Comparison of ENCODE assay signal across 1 cellular context in the genomic region with DNA sequence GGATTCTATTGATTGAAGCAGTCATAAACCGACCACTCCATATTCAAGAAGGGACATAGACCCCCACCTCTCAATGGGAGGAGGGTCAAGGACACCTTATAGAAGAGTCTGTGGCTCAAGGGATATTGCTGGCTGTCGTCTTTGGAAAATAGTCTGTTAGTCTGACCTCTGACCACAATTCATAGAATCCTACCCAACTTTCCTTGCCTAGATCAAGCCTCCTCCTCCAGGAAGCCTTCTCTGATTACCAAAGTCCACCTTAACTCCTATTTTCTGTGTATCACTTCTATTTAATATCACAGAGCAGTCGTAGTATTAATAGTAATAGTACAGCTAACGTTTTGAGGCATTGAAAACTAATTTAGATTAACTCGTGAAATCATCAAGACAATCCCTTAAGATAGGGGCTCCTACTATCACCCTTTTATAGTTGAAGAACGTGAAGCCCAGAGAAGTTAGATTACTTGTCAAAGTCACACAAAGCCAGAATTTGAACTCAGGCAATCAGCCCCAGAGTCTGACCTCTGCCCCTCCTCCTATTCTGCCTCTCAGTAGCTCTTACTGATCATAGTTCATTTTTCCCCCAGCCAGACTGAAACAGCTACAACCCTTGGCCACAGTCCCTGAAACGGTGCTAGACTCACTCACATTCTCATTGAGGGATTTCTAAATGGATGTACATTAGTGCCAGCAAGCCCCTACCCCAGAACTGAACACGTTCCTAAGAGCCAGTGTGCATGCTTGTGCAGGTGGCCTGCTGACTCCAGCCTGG.
TF ChIP-seq lines count a peak whose summit lies in the region.

No MANE protein-coding gene starts in this region.

TF ChIP-seq in liver, 16 proteins besides CTCF, POLR2A, EP300 and RAD21 (continued from another document):
- TF ChIP-seq, protein P1, sequence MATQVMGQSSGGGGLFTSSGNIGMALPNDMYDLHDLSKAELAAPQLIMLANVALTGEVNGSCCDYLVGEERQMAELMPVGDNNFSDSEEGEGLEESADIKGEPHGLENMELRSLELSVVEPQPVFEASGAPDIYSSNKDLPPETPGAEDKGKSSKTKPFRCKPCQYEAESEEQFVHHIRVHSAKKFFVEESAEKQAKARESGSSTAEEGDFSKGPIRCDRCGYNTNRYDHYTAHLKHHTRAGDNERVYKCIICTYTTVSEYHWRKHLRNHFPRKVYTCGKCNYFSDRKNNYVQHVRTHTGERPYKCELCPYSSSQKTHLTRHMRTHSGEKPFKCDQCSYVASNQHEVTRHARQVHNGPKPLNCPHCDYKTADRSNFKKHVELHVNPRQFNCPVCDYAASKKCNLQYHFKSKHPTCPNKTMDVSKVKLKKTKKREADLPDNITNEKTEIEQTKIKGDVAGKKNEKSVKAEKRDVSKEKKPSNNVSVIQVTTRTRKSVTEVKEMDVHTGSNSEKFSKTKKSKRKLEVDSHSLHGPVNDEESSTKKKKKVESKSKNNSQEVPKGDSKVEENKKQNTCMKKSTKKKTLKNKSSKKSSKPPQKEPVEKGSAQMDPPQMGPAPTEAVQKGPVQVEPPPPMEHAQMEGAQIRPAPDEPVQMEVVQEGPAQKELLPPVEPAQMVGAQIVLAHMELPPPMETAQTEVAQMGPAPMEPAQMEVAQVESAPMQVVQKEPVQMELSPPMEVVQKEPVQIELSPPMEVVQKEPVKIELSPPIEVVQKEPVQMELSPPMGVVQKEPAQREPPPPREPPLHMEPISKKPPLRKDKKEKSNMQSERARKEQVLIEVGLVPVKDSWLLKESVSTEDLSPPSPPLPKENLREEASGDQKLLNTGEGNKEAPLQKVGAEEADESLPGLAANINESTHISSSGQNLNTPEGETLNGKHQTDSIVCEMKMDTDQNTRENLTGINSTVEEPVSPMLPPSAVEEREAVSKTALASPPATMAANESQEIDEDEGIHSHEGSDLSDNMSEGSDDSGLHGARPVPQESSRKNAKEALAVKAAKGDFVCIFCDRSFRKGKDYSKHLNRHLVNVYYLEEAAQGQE (IDR thresholded peaks at IDR 0.05): no peak
- peak; percentile 41 to 44 for TF ChIP-seq RXRA (IDR thresholded peaks at IDR 0.05)
